In the genomic region with DNA sequence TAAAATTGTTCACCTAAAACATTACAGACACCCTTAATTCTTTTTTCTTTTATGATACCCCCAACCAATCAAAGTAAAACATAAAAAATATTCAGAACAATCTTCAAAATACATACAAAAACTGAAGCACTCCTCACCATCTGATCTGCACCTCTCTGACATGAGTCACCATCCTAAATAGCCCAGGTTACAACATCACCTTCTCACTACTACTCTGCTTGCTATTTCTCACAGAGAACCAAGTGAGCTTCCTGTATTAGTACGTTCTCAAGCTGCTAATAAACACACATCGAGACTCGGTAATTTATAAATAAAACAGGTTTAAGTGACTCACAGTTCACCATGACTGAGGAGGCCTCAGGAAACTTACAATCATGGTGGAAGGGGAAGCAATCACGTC, we compare ENCODE assay signal across 13 cellular contexts.
DNase-seq lines count a peak whose midpoint lies in the region; ATAC-seq and TF ChIP-seq lines count a peak whose summit lies in the region.
"Had no signal": no experiment of that assay in that cellular context is flagged by ENCODE, and none has a peak within 500 bp of the region (broad histone marks: within the 10 kb centered on the region; RNA-seq: fewer than 3 reads in every experiment).

No MANE protein-coding gene starts in this region.

- H3K4me3 ChIP-seq in OCI-LY3 (ENCODE audit: low read length) (no peak overlapping the region), choroid plexus epithelial cell (ENCODE audit: low read depth, low read length) (no peak overlapping the region)

- intact Hi-C loops in head of caudate nucleus (cut with DNase I) = no loop called here

- H3K79me2 ChIP-seq in OCI-LY3 (ENCODE audit: low read length) = no peaks in the 10 kb centered on the region

- no peaks in the 10 kb centered on the region for H3K9me3 ChIP-seq in OCI-LY3 (ENCODE audit: insufficient read depth, low read length)

- H2AFZ ChIP-seq in OCI-LY3 (ENCODE audit: low read depth, low read length) = peak overlapping the region; percentile 54; the same call in 1 of the 2 replicates

- no peak overlapping the region for H3K27ac ChIP-seq in OCI-LY3 (ENCODE audit: low read length)
- H3K27ac ChIP-seq: 22Rv1 had no signal

- DNase-seq in DMS53 (lab: John Stamatoyannopoulos, UW) = peak; percentile 41
- no peak for DNase-seq in DMS53 treated with DMSO at 0.1 percent for 48 hours (lab: John Stamatoyannopoulos, UW; ENCODE audit: unreplicated experiment)
- DNase-seq in choroid plexus epithelial cell (ENCODE audit: low read depth) = peak; percentile 34
- DNase-seq in midbrain (lab: John Stamatoyannopoulos, UW) = no peak
- no peak for DNase-seq in head of caudate nucleus
- DNase-seq: CD8-positive, alpha-beta T cell; COR-L47; DMS153; GF-D8 had no signal

- H3K4me1 ChIP-seq in OCI-LY3 (ENCODE audit: low read length) = no peaks in the 10 kb centered on the region

- ATAC-seq in GM18858 (IDR thresholded peaks at IDR 0.05; ENCODE audit: unreplicated experiment) = no peak
- ATAC-seq: CD8-positive, alpha-beta T cell; HCT116 had no signal

- TF ChIP-seq CTCF in OCI-LY3 (IDR thresholded peaks at IDR 0.05; ENCODE audit: low read depth, low read length) (no peak), choroid plexus epithelial cell (conservative IDR thresholded peaks at IDR 0.05; ENCODE audit: low read depth, low read length) (no peak)

- no peaks in the 10 kb centered on the region for H3K27me3 ChIP-seq in OCI-LY3 (ENCODE audit: low read depth, low read length)

- H4K20me1 ChIP-seq in OCI-LY3 (ENCODE audit: insufficient read depth, low read length) = no peaks in the 10 kb centered on the region

- H3K4me2 ChIP-seq in OCI-LY3 (ENCODE audit: low read length) = no peak overlapping the region

- no peak overlapping the region for H3K9ac ChIP-seq in OCI-LY3 (ENCODE audit: low read length)

- no peaks in the 10 kb centered on the region for H3K36me3 ChIP-seq in OCI-LY3 (replicated peaks; ENCODE audit: low read depth, low read length)

Comparison
In these comparisons a context has a peak if more than half of its experiments do, and no peak if none do; other contexts are left out.
1. DNase-seq: peak in DMS53 (single experiment) and choroid plexus epithelial cell (single experiment); none in DMS53 treated with DMSO at 0.1 percent for 48 hours (single experiment), midbrain (single experiment) and head of caudate nucleus (0 of 42).